ENCODE assay signal across 2 cellular contexts in genomic region chr19:45515081-45515624, GRCh38.
A peak's percentile ranks its signal among the peaks of the same experiment; 100 is the strongest.
TF ChIP-seq lines count a peak whose summit lies in the region.

No MANE protein-coding gene starts in this region.

TF ChIP-seq in GM12891, 5 proteins besides CTCF, POLR2A, EP300 and RAD21:
- TF ChIP-seq TAF1 (IDR thresholded peaks at IDR 0.05; ENCODE audit: low read depth, low read length) (no peak), POLR2AphosphoS5 (IDR thresholded peaks at IDR 0.05; ENCODE audit: low read depth, low read length) (no peak), PAX5 (IDR thresholded peaks at IDR 0.05; ENCODE audit: insufficient read depth, low read length, severe bottlenecking) (no peak), SPI1 (IDR thresholded peaks at IDR 0.05; ENCODE audit: low read depth, low read length) (peak; percentile 78), POU2F2 (IDR thresholded peaks at IDR 0.05; ENCODE audit: low read depth, low read length) (no peak)

TF ChIP-seq in endothelial cell of umbilical vein, 7 proteins besides CTCF, POLR2A, EP300 and RAD21:
- TF ChIP-seq MYC (IDR thresholded peaks at IDR 0.05; ENCODE audit: low read depth, low read length) (no peak), JUN (IDR thresholded peaks at IDR 0.05; ENCODE audit: borderline replicate concordance, insufficient read depth, insufficient read length, low read depth) (no peak), GATA2 (IDR thresholded peaks at IDR 0.05; ENCODE audit: insufficient read depth, insufficient read length, low read depth, low read length) (no peak), FOS (IDR thresholded peaks at IDR 0.05; ENCODE audit: borderline replicate concordance, insufficient read depth, low read length) (no peak)
